28 cellular contexts compared by ENCODE assay signal in genomic region chr11:47332791-47333525, GRCh38. TPM values are rescaled to one million over a fixed set of nuclear protein-coding genes. Genes with fewer than 3 reads are reported as not detected.
A peak's percentile ranks its signal among the peaks of the same experiment; 100 is the strongest.
DNase-seq lines count a peak whose midpoint lies in the region; ATAC-seq, FAIRE-seq and TF ChIP-seq lines count a peak whose summit lies in the region.
"Had no signal": no experiment of that assay in that cellular context is flagged by ENCODE, and none has a peak within 500 bp of the region (broad histone marks: within the 10 kb centered on the region; RNA-seq: fewer than 3 reads in every experiment).

No MANE protein-coding gene starts in this region.

- H3K9ac ChIP-seq in IMR-90 (ENCODE audit: low read depth, low read length), result no peak overlapping the region
- H3K9ac ChIP-seq in HepG2 (ENCODE audit: insufficient read depth, low read depth, low read length), result no peak overlapping the region
- H3K9ac ChIP-seq: BLaER1, GM23248 had no signal

- no TSS peak for BruUV-seq in IMR-90 (replicated peaks; lab: Mats Ljungman, UMichigan)
- no TSS peak for BruUV-seq in HepG2 (replicated peaks; lab: Mats Ljungman, UMichigan)

- POLR2A ChIA-PET in IMR-90 (lab: Charles Lee; ENCODE audit: unreplicated experiment), result no interaction called here
- POLR2A ChIA-PET in HepG2 (lab: Yijun Ruan, JAX), result no interaction called here

- WGBS in IMR-90 (ENCODE audit: extremely low coverage in 2 of 2, insufficient read length in 1 of 2), 2 experiments, result 94% methylated on average over 9 of the region's 20 CpGs; no CpG with 5 or more reads in 1 of the 2 experiments
- 93% methylated on average over 13 of the region's 20 CpGs for WGBS in HepG2 (ENCODE audit: low lambda C conversion rate)
- WGBS in stomach, 5 donors, result 95 to 97% (median 96%) methylated on average over 19 to 20 of the region's 20 CpGs

- H3K9me3 ChIP-seq in left ventricle myocardium inferior (replicated peaks) (no peaks in the 10 kb centered on the region), IMR-90 (ENCODE audit: control insufficient read depth, insufficient read depth, low read length) (no peaks in the 10 kb centered on the region), HepG2 (ENCODE audit: low read length) (no peaks in the 10 kb centered on the region), stomach (no peaks in the 10 kb centered on the region)
- H3K9me3 ChIP-seq: BLaER1, HAP-1 had no signal

- CTCF ChIA-PET in IMR-90 (lab: Yijun Ruan, JAX), result no interaction called here
- CTCF ChIA-PET in HepG2 (lab: Yijun Ruan, JAX; ENCODE audit: low intra/inter-chr PET ratio, low total read pairs), result no interaction called here

- no peak for FAIRE-seq in HepG2 (lab: Jason Lieb, UNC)
- FAIRE-seq: A204.1, D721Med, G401.6, GM12878 had no signal

- ATAC-seq in Right ventricle myocardium superior (ENCODE audit: poor library complexity), result no peak
- ATAC-seq in IMR-90 (ENCODE audit: low read depth), result no peak
- peak; percentile 5; the same call in 2 of the 3 replicates for ATAC-seq in HepG2
- ATAC-seq: GM12878 had no signal

- TF ChIP-seq RAD21 in IMR-90 (IDR thresholded peaks at IDR 0.05; ENCODE audit: low read length), result no peak
- TF ChIP-seq RAD21 in HepG2 (CRISPR knock-in tag; IDR thresholded peaks at IDR 0.05), result no peak

- H3K4me1 ChIP-seq in left ventricle myocardium inferior (peaks cover 83% of the 10 kb centered on the region), IMR-90 (ENCODE audit: control insufficient read depth, insufficient read depth, low read length) (0 out of 2 replicates have a peak, but pooled peaks cover 2% of the 10 kb centered on the region), HepG2 (ENCODE audit: insufficient read depth, low read length) (no peaks in the 10 kb centered on the region), stomach (peaks cover 24 to 41% (median 28%) of the 10 kb centered on the region in 4 donors)
- H3K4me1 ChIP-seq: HAP-1 had no signal

- no peak overlapping the region for H2BK20ac ChIP-seq in IMR-90 (ENCODE audit: low read depth, low read length)

- H3K79me2 ChIP-seq in HepG2 (ENCODE audit: insufficient read depth, low read length), result no peaks in the 10 kb centered on the region

- no peaks in the 10 kb centered on the region for H3K79me1 ChIP-seq in IMR-90 (ENCODE audit: low read depth in 1 of 2, low read length in 2 of 2)

- no peak overlapping the region for H4K5ac ChIP-seq in IMR-90 (ENCODE audit: low read depth, low read length)

- DNase-seq in left ventricle myocardium inferior (no peak), Right ventricle myocardium superior (no peak), IMR-90 (no peak), HepG2 (ENCODE audit: low spot score) (no peak), stomach (no peak), kidney tubule cell (ENCODE audit: low spot score) (no peak), DMS53 treated with DMSO at 0.1 percent for 48 hours (lab: John Stamatoyannopoulos, UW; ENCODE audit: unreplicated experiment) (no peak)
- DNase-seq: CD4-positive, CD25-positive, alpha-beta regulatory T cell; GM23248; HFFc6; NCI-H1048; NCI-H1694; NCI-H2029 treated with DMSO at 0.1 percent for 48 hours; NCI-H446 treated with DMSO at 0.1 percent for 48 hours; NCI-H526; NCI-H82; NK-92 treated with Interleukin-12 subunit alpha and Interleukin-12 subunit beta, amount 100 ng/mL, for 24 hours; PC-9; SHP77 had no signal

- H3K4ac ChIP-seq in IMR-90 (ENCODE audit: low read depth, low read length), result no peak overlapping the region

- H3K36me3 ChIP-seq in left ventricle myocardium inferior (peaks cover 92% of the 10 kb centered on the region), IMR-90 (ENCODE audit: control insufficient read depth, insufficient read depth, low read length) (peaks cover 23% of the 10 kb centered on the region), HepG2 (replicated peaks in 1 of 2; ENCODE audit: control insufficient read depth in 1 of 2, insufficient read depth in 2 of 2, low read length in 2 of 2) (peaks cover 7 to 16% of the 10 kb centered on the region in 2 experiments; a peak in 4 of 5 replicates), stomach (peaks cover 0 to 18% (median 0%) of the 10 kb centered on the region in 4 donors)

- H3K18ac ChIP-seq in IMR-90 (ENCODE audit: low read depth, low read length), result no peak overlapping the region

- H3K4me3 ChIP-seq in left ventricle myocardium inferior (no peak overlapping the region), IMR-90 (ENCODE audit: insufficient read depth, low read depth, low read length) (no peak overlapping the region), HepG2 (replicated peaks in 1 of 3; ENCODE audit: insufficient read depth in 1 of 3, low read depth in 2 of 3, low read length in 3 of 3) (no peak overlapping the region), stomach (no peak overlapping the region)
- H3K4me3 ChIP-seq: BLaER1, GM12878, GM23248, HAP-1, PC-9 had no signal

- H3K9me1 ChIP-seq in IMR-90 (ENCODE audit: insufficient read depth, low read length), result no peaks in the 10 kb centered on the region

- peak overlapping the region; percentile 97 for H3K27ac ChIP-seq in left ventricle myocardium inferior (replicated peaks)
- H3K27ac ChIP-seq in IMR-90 (ENCODE audit: insufficient read depth, low read length), result no peak overlapping the region
- no peak overlapping the region for H3K27ac ChIP-seq in HepG2 (ENCODE audit: extremely low read length, insufficient read depth, low read length)
- peak overlapping the region in 4 of 5 donors; percentile 54 to 69 (median 61) for H3K27ac ChIP-seq in stomach
- H3K27ac ChIP-seq: GM23248, PC-9 had no signal

- no peak overlapping the region for H2BK5ac ChIP-seq in IMR-90 (ENCODE audit: low read depth, low read length, poor library complexity, severe bottlenecking)

- H3K27me3 ChIP-seq in left ventricle myocardium inferior (ENCODE audit: low read depth) (no peaks in the 10 kb centered on the region), IMR-90 (ENCODE audit: control insufficient read depth, insufficient read depth, low read length) (no peaks in the 10 kb centered on the region; the same call in 1 of the 2 replicates), HepG2 (ENCODE audit: control insufficient read depth in 1 of 2, insufficient read depth in 2 of 2, low read length in 2 of 2) (peaks cover 0 to under 1% of the 10 kb centered on the region in 2 experiments; a peak in 1 of 5 replicates), stomach (no peaks in the 10 kb centered on the region)
- H3K27me3 ChIP-seq: BLaER1 had no signal

- no peak overlapping the region for H3K4me2 ChIP-seq in IMR-90 (ENCODE audit: low read depth, low read length)
- no peak overlapping the region for H3K4me2 ChIP-seq in HepG2 (ENCODE audit: low read depth, low read length)
- H3K4me2 ChIP-seq: BLaER1, PC-9 had no signal

- in situ Hi-C loops in IMR-90 (cut with MboI; ENCODE audit: low sequenced_read_pairs) (no loop called here), HepG2 (cut with HindIII; ENCODE audit: extremely low pct_ligation_motif_present, low pct_unique_long_range_greater_than_20kb) (no loop called here)

- H4K8ac ChIP-seq in IMR-90 (ENCODE audit: low read depth in 2 of 2, low read length in 2 of 2), result no peak overlapping the region

- H3K14ac ChIP-seq in IMR-90 (replicated peaks; ENCODE audit: low read depth, low read length), result no peak overlapping the region

- H2AFZ ChIP-seq in IMR-90 (replicated peaks; ENCODE audit: low read length, poor library complexity), result peak overlapping the region; percentile 23
- no peak overlapping the region for H2AFZ ChIP-seq in HepG2 (ENCODE audit: low read length)
- H2AFZ ChIP-seq: GM23248, PC-9 had no signal

- peak overlapping the region; percentile 42 for H2AK9ac ChIP-seq in IMR-90 (replicated peaks; ENCODE audit: low read depth, low read length, poor library complexity)

- TF ChIP-seq EP300 in HepG2 (IDR thresholded peaks at IDR 0.05; ENCODE audit: low read depth in 2 of 2, low read length in 2 of 2) (no peak), HepG2 (CRISPR knock-in tag; IDR thresholded peaks at IDR 0.05; ENCODE audit: borderline replicate concordance) (no peak), stomach (IDR thresholded peaks at IDR 0.05) (no peak)

- no peak overlapping the region for H2BK15ac ChIP-seq in IMR-90 (ENCODE audit: low read depth, low read length)

- no peak overlapping the region for H3K23ac ChIP-seq in IMR-90 (ENCODE audit: low read depth, low read length)

- intact Hi-C loops in left ventricle myocardium inferior (cut with micrococcal nuclease), result no loop called here
- intact Hi-C loops in Right ventricle myocardium superior (cut with DNase I), result no loop called here
- intact Hi-C loops in IMR-90 (cut with micrococcal nuclease), result no loop called here
- intact Hi-C loops in HepG2 (cut with micrococcal nuclease; ENCODE audit: unreplicated experiment), result no loop called here
- intact Hi-C loops in stomach (cut with DNase I; ENCODE audit: low total_unique reads), result no loop called here

- no peaks in the 10 kb centered on the region for H4K20me1 ChIP-seq in IMR-90 (ENCODE audit: insufficient read depth, low read length)
- no peaks in the 10 kb centered on the region for H4K20me1 ChIP-seq in HepG2 (ENCODE audit: insufficient read depth, low read length)
- H4K20me1 ChIP-seq: BLaER1 had no signal

- TF ChIP-seq CTCF in left ventricle myocardium inferior (IDR thresholded peaks at IDR 0.05; ENCODE audit: borderline replicate concordance) (no peak), IMR-90 (conservative IDR thresholded peaks at IDR 0.05; ENCODE audit: low read depth, low read length) (no peak), HepG2 (CRISPR knock-in tag; IDR thresholded peaks at IDR 0.05) (no peak), stomach (IDR thresholded peaks at IDR 0.05) (no peak)

- no peak overlapping the region for H3K56ac ChIP-seq in IMR-90 (ENCODE audit: extremely low read depth, insufficient read depth, low read length)

- no peak for TF ChIP-seq POLR2A in IMR-90 (IDR thresholded peaks at IDR 0.05; ENCODE audit: low read depth, low read length)
- TF ChIP-seq POLR2A in HepG2 (IDR thresholded peaks at IDR 0.05; ENCODE audit: insufficient read depth in 1 of 2, low read depth in 2 of 2, low read length in 2 of 2), result no peak
- TF ChIP-seq POLR2A in stomach (IDR thresholded peaks at IDR 0.05), result no peak

- no peak overlapping the region for H2AK5ac ChIP-seq in IMR-90 (ENCODE audit: low read depth, low read length)

- H4K91ac ChIP-seq in IMR-90 (ENCODE audit: insufficient read depth, low read depth, low read length), result no peak overlapping the region

- no peak overlapping the region for H2BK120ac ChIP-seq in IMR-90 (ENCODE audit: low read depth, low read length)

- dilution Hi-C loops in IMR-90 (cut with HindIII; ENCODE audit: low sequenced_read_pairs, unreplicated experiment), result no loop called here

RNA-seq across cellular contexts. Expression of gene MYBPC3, which starts 19.5 kb away (rescaled TPM):
- total RNA-seq in left ventricle myocardium inferior (2,538 TPM), Right ventricle myocardium superior (2,568 TPM), IMR-90 (2012; rRNA removed) (not detected in 2 replicates), HepG2 (2016; rRNA removed; fragmentation: Illumina TruSeq; extraction: Trizol) (not detected in 2 replicates), stomach (10 to 100 TPM in 1 of 5 donors, under 1 TPM in 2, not detected in 2; 0.72 to 15.6 (median 0.73) TPM)
- polyA plus RNA-seq in IMR-90 (2012; rRNA removed) (not detected in 2 replicates), HepG2 (2011; rRNA removed) (0.01 TPM in 1 of 2 replicates, not detected in the other), stomach (1 to 10 TPM; 1.0 to 3.4 (median 2.1) TPM)
- not detected in 2 replicates for polyA plus RNA-seq in IMR-90 (2012; cell fraction: cytosol; rRNA removed)
- polyA plus RNA-seq in IMR-90 (2012; cell fraction: nucleus; rRNA removed; ENCODE audit: low replicate concordance), result not detected in 2 replicates
- not detected in 2 replicates for total RNA-seq in HepG2 (2016; cell fraction: cytosol; rRNA removed; fragmentation: Illumina TruSeq; extraction: Trizol; ENCODE audit: low read depth)
- not detected in 2 replicates for total RNA-seq in HepG2 (2016; cell fraction: insoluble cytoplasmic fraction; rRNA removed; fragmentation: Illumina TruSeq; extraction: Trizol)
- not detected in 2 replicates for total RNA-seq in HepG2 (2016; cell fraction: membrane; rRNA removed; fragmentation: Illumina TruSeq; extraction: Trizol)
- not detected in 2 replicates for total RNA-seq in HepG2 (2016; cell fraction: nucleus; rRNA removed; fragmentation: Illumina TruSeq; extraction: Trizol)
- not detected in 2 replicates for polyA plus RNA-seq in HepG2 (2011; cell fraction: cytosol; rRNA removed)
- polyA plus RNA-seq in HepG2 (2011; cell fraction: nucleus; rRNA removed), result not detected in 2 replicates
- polyA plus RNA-seq in HepG2 (2012), result not detected in 2 replicates
- polyA plus RNA-seq in HepG2 (2016; cell fraction: cytosol; fragmentation: Illumina TruSeq; extraction: Trizol; ENCODE audit: low read depth), result not detected in 2 replicates
- polyA plus RNA-seq in HepG2 (2016; cell fraction: insoluble cytoplasmic fraction; fragmentation: Illumina TruSeq; extraction: Trizol; ENCODE audit: low read depth), result not detected in 2 replicates
- polyA plus RNA-seq in HepG2 (2016; cell fraction: membrane; fragmentation: Illumina TruSeq; extraction: Trizol; ENCODE audit: low read depth), result not detected in 2 replicates
- not detected in 2 replicates for polyA plus RNA-seq in HepG2 (2016; cell fraction: nucleus; fragmentation: Illumina TruSeq; extraction: Trizol; ENCODE audit: insufficient read depth, low read depth)
- not detected in 2 replicates for polyA minus RNA-seq in HepG2 (2011; rRNA and poly(A)+ RNA removed; ENCODE audit: low replicate concordance)
- polyA minus RNA-seq in HepG2 (2011; cell fraction: cytosol; rRNA and poly(A)+ RNA removed), result not detected in 2 replicates
- polyA minus RNA-seq in HepG2 (2011; cell fraction: nucleus; rRNA and poly(A)+ RNA removed), result not detected in 2 replicates
- total RNA-seq: CD4-positive, CD25-positive, alpha-beta regulatory T cell; GM12878; GM23248; HFFc6; PC-9; RPMI7951; SK-MEL-5 had no signal
- polyA plus RNA-seq: AG04450; CD4-positive, CD25-positive, alpha-beta regulatory T cell; GM23248 had no signal

RNA-seq across cellular contexts. Expression of gene SPI1, which starts 45.4 kb away (rescaled TPM):
- total RNA-seq in left ventricle myocardium inferior (8.3 TPM), Right ventricle myocardium superior (11.1 TPM), IMR-90 (2012; rRNA removed) (not detected in 2 replicates), HepG2 (2016; rRNA removed; fragmentation: Illumina TruSeq; extraction: Trizol) (not detected in 2 replicates), stomach (1 to 10 TPM; 2.6 to 8.4 (median 7.0) TPM)
- polyA plus RNA-seq in IMR-90 (2012; rRNA removed) (not detected in 2 replicates), HepG2 (2011; rRNA removed) (not detected in 2 replicates), stomach (10 to 100 TPM in 2 of 3 donors, 1 to 10 TPM in 1; 8.2 to 24.3 (median 15.3) TPM)
- polyA plus RNA-seq in IMR-90 (2012; cell fraction: cytosol; rRNA removed), result 0.03 TPM in 1 of 2 replicates, not detected in the other
- polyA plus RNA-seq in IMR-90 (2012; cell fraction: nucleus; rRNA removed; ENCODE audit: low replicate concordance), result not detected in 2 replicates
- not detected in 2 replicates for total RNA-seq in HepG2 (2016; cell fraction: cytosol; rRNA removed; fragmentation: Illumina TruSeq; extraction: Trizol; ENCODE audit: low read depth)
- not detected in 2 replicates for total RNA-seq in HepG2 (2016; cell fraction: insoluble cytoplasmic fraction; rRNA removed; fragmentation: Illumina TruSeq; extraction: Trizol)
- not detected in 2 replicates for total RNA-seq in HepG2 (2016; cell fraction: membrane; rRNA removed; fragmentation: Illumina TruSeq; extraction: Trizol)
- not detected in 2 replicates for total RNA-seq in HepG2 (2016; cell fraction: nucleus; rRNA removed; fragmentation: Illumina TruSeq; extraction: Trizol)
- polyA plus RNA-seq in HepG2 (2011; cell fraction: cytosol; rRNA removed), result not detected in 2 replicates
- not detected in 2 replicates for polyA plus RNA-seq in HepG2 (2011; cell fraction: nucleus; rRNA removed)
- polyA plus RNA-seq in HepG2 (2012), result not detected in 2 replicates
- polyA plus RNA-seq in HepG2 (2016; cell fraction: cytosol; fragmentation: Illumina TruSeq; extraction: Trizol; ENCODE audit: low read depth), result not detected in 2 replicates
- polyA plus RNA-seq in HepG2 (2016; cell fraction: insoluble cytoplasmic fraction; fragmentation: Illumina TruSeq; extraction: Trizol; ENCODE audit: low read depth), result not detected in 2 replicates
- polyA plus RNA-seq in HepG2 (2016; cell fraction: membrane; fragmentation: Illumina TruSeq; extraction: Trizol; ENCODE audit: low read depth), result not detected in 2 replicates
- polyA plus RNA-seq in HepG2 (2016; cell fraction: nucleus; fragmentation: Illumina TruSeq; extraction: Trizol; ENCODE audit: insufficient read depth, low read depth), result not detected in 2 replicates
- 0.61 and 0.70 TPM in 2 replicates for polyA minus RNA-seq in HepG2 (2011; rRNA and poly(A)+ RNA removed; ENCODE audit: low replicate concordance)
- not detected in 2 replicates for polyA minus RNA-seq in HepG2 (2011; cell fraction: cytosol; rRNA and poly(A)+ RNA removed)
- not detected in 2 replicates for polyA minus RNA-seq in HepG2 (2011; cell fraction: nucleus; rRNA and poly(A)+ RNA removed)
- total RNA-seq: GM23248, HFFc6, PC-9, RPMI7951, SK-MEL-5 had no signal
- polyA plus RNA-seq: AG04450 had no signal

Comparison
In these comparisons a context has a peak if more than half of its experiments do, and no peak if none do; other contexts are left out.
1. H3K27ac ChIP-seq: peak in left ventricle myocardium inferior (single experiment) and stomach (4 of 5); none in IMR-90 (single experiment) and HepG2 (single experiment).
2. RNA of gene MYBPC3, which starts 19.5 kb away (total RNA-seq): 2,568 TPM in Right ventricle myocardium superior (single experiment) and 2,538 TPM in left ventricle myocardium inferior (single experiment); 0.72 to 15.6 TPM in stomach, not detected in IMR-90 and not detected in HepG2; every median in the first group is over 100 times any median in the second.